ENCODE assay signal across 9 cellular contexts in genomic region chr16:64089697-64090096, GRCh38.
DNase-seq lines count a peak whose midpoint lies in the region; FAIRE-seq and TF ChIP-seq lines count a peak whose summit lies in the region.
"Had no signal": no experiment of that assay in that cellular context is flagged by ENCODE, and none has a peak within 500 bp of the region (broad histone marks: within the 10 kb centered on the region; RNA-seq: fewer than 3 reads in every experiment).

No MANE protein-coding gene starts in this region.

- BruUV-seq in MCF 10A (replicated peaks; lab: Mats Ljungman, UMichigan), result no TSS peak

- H3K9me3 ChIP-seq in breast epithelium (no peaks in the 10 kb centered on the region), SK-N-MC (ENCODE audit: low read depth, low read length) (no peaks in the 10 kb centered on the region), uterus (no peaks in the 10 kb centered on the region)

- H3K36me3 ChIP-seq in breast epithelium, result no peaks in the 10 kb centered on the region
- H3K36me3 ChIP-seq in SK-N-MC (ENCODE audit: insufficient read depth, low read length), result no peaks in the 10 kb centered on the region
- no peaks in the 10 kb centered on the region for H3K36me3 ChIP-seq in uterus

- no peak overlapping the region for H3K27ac Mint-ChIP-seq in MCF 10A (ENCODE audit: low read depth, unreplicated experiment)
- H3K27ac Mint-ChIP-seq: activated naive CD4-positive, alpha-beta T cell treated with anti-CD3 and anti-CD28 coated beads, Interleukin-2, amount 50 U/mL, for 24 hours had no signal

- no peaks in the 10 kb centered on the region for H3K27me3 Mint-ChIP-seq in MCF 10A (ENCODE audit: insufficient read depth, unreplicated experiment)
- H3K27me3 Mint-ChIP-seq: activated naive CD4-positive, alpha-beta T cell treated with anti-CD3 and anti-CD28 coated beads, Interleukin-2, amount 50 U/mL, for 24 hours had no signal

- no peak for TF ChIP-seq POLR2A in breast epithelium (IDR thresholded peaks at IDR 0.05)
- no peak for TF ChIP-seq POLR2A in uterus (IDR thresholded peaks at IDR 0.05)
- no peak for TF ChIP-seq POLR2A in lower leg skin (IDR thresholded peaks at IDR 0.05)

- peak; percentile 64 for TF ChIP-seq CTCF in MCF 10A (IDR thresholded peaks at IDR 0.05; ENCODE audit: unreplicated experiment)
- peak in 1 of 3 donors; percentile 32 for TF ChIP-seq CTCF in breast epithelium (IDR thresholded peaks at IDR 0.05)
- TF ChIP-seq CTCF in uterus (IDR thresholded peaks at IDR 0.05), result peak in 3 of 4 experiments; percentile 10 to 29 (median 19)
- TF ChIP-seq CTCF in lower leg skin (IDR thresholded peaks at IDR 0.05), result no peak

- no peak overlapping the region for H3K4me3 ChIP-seq in breast epithelium
- no peak overlapping the region for H3K4me3 ChIP-seq in SK-N-MC
- no peak overlapping the region for H3K4me3 ChIP-seq in uterus
- no peak overlapping the region for H3K4me3 ChIP-seq in lower leg skin (ENCODE audit: low read depth, poor library complexity, severe bottlenecking)

- DNase-seq in MCF 10A (ENCODE audit: unreplicated experiment) (peak; percentile 51), breast epithelium (ENCODE audit: low spot score in 2 of 2) (no peak), SK-N-MC (ENCODE audit: low read depth, low spot score) (peak; percentile 1), iPS DF 19.7 (ENCODE audit: low read depth, low spot score) (peak; percentile 38), uterus (no peak), lower leg skin (ENCODE audit: low spot score in 2 of 2) (no peak), urothelium cell line (ENCODE audit: low spot score) (no peak), kidney glomerular epithelial cell (lab: John Stamatoyannopoulos, UW) (no peak)

- FAIRE-seq in urothelium cell line (lab: Jason Lieb, UNC), result no peak

- H3K4me1 ChIP-seq in breast epithelium (no peaks in the 10 kb centered on the region), uterus (no peaks in the 10 kb centered on the region)

- H3K4me3 Mint-ChIP-seq in MCF 10A (ENCODE audit: unreplicated experiment), result no peak overlapping the region
- H3K4me3 Mint-ChIP-seq: activated naive CD4-positive, alpha-beta T cell treated with anti-CD3 and anti-CD28 coated beads, Interleukin-2, amount 50 U/mL, for 24 hours had no signal

- no peak overlapping the region for H3K27ac ChIP-seq in breast epithelium
- H3K27ac ChIP-seq in SK-N-MC, result no peak overlapping the region
- no peak overlapping the region for H3K27ac ChIP-seq in uterus

- no peaks in the 10 kb centered on the region for H3K27me3 ChIP-seq in breast epithelium
- no peaks in the 10 kb centered on the region for H3K27me3 ChIP-seq in uterus

- H3K36me3 Mint-ChIP-seq in MCF 10A (ENCODE audit: insufficient read depth, unreplicated experiment), result no peaks in the 10 kb centered on the region
- H3K36me3 Mint-ChIP-seq: activated naive CD4-positive, alpha-beta T cell treated with anti-CD3 and anti-CD28 coated beads, Interleukin-2, amount 50 U/mL, for 24 hours had no signal

- POLR2A ChIA-PET in MCF 10A (lab: Yijun Ruan, JAX), result no interaction called here

- no peaks in the 10 kb centered on the region for H3K9me3 Mint-ChIP-seq in MCF 10A (ENCODE audit: unreplicated experiment)

- H3K4me1 Mint-ChIP-seq in MCF 10A (ENCODE audit: insufficient read depth, unreplicated experiment), result peaks cover 6% of the 10 kb centered on the region
- H3K4me1 Mint-ChIP-seq: activated naive CD4-positive, alpha-beta T cell treated with anti-CD3 and anti-CD28 coated beads, Interleukin-2, amount 50 U/mL, for 24 hours had no signal

- intact Hi-C loops in MCF 10A (cut with micrococcal nuclease) (loop anchor here (1.0 to 5.0 kb wide), 3 partner anchors 73 to 1029 kb away; no protein-coding TSS in a partner anchor), breast epithelium (cut with DNase I; ENCODE audit: low total_unique reads) (no loop called here), uterus (cut with DNase I; ENCODE audit: low total_unique reads) (no loop called here), lower leg skin (cut with DNase I; ENCODE audit: low total_unique reads) (no loop called here)

- H3K9ac ChIP-seq in SK-N-MC (ENCODE audit: insufficient read length), result no peak overlapping the region

- CTCF ChIA-PET in MCF 10A (lab: Yijun Ruan, JAX), result interaction anchor here (0.6 to 2.6 kb wide), 20 partner anchors 10 to 1032 kb away, joined by 3 to 20 read pairs (median 4); partner anchors contain the start of gene CDH11

Comparison
In these comparisons a context has a peak if more than half of its experiments do, and no peak if none do; other contexts are left out.
1. DNase-seq: peak in MCF 10A (single experiment), SK-N-MC (single experiment) and iPS DF 19.7 (single experiment); none in breast epithelium (0 of 2), uterus (0 of 2), lower leg skin (0 of 2), urothelium cell line (single experiment) and kidney glomerular epithelial cell (single experiment).
2. CTCF ChIP-seq: peak in MCF 10A (single experiment) and uterus (3 of 4); none in lower leg skin (0 of 3).